ENCODE assay signal across 25 cellular contexts in genomic region chr4:19155568-19155967, GRCh38.
DNase-seq lines count a peak whose midpoint lies in the region; ATAC-seq, FAIRE-seq and TF ChIP-seq lines count a peak whose summit lies in the region.
"Had no signal": no experiment of that assay in that cellular context is flagged by ENCODE, and none has a peak within 500 bp of the region (broad histone marks: within the 10 kb centered on the region; RNA-seq: fewer than 3 reads in every experiment).

No MANE protein-coding gene starts in this region.

- H3K27me3 ChIP-seq in HepG2 (ENCODE audit: control insufficient read depth in 1 of 2, insufficient read depth in 2 of 2, low read length in 2 of 2) (no peaks in the 10 kb centered on the region), right lobe of liver (no peaks in the 10 kb centered on the region), mesendoderm (ENCODE audit: insufficient read depth, low read length, poor library complexity) (no peaks in the 10 kb centered on the region)
- H3K27me3 ChIP-seq: BLaER1 treated with 17β-estradiol and CSF1 and Interleukin-3, amounts not matched to agents 10 nM and 100 nM had no signal

- ATAC-seq in HepG2 (no peak), right lobe of liver (no peak)
- ATAC-seq: A549; CD8-positive, alpha-beta T cell; GM12878 had no signal

- H4K8ac ChIP-seq in mesendoderm (ENCODE audit: low read depth, low read length), result no peak overlapping the region

- H4K5ac ChIP-seq in mesendoderm (ENCODE audit: low read length), result no peak overlapping the region

- intact Hi-C loops in HepG2 (cut with micrococcal nuclease; ENCODE audit: unreplicated experiment) (no loop called here), right lobe of liver (cut with DNase I) (no loop called here), OCI-LY7 (cut with micrococcal nuclease; ENCODE audit: unreplicated experiment) (no loop called here)

- no peak overlapping the region for H2BK5ac ChIP-seq in mesendoderm (ENCODE audit: low read length)

- no peak overlapping the region for H3K27ac ChIP-seq in HepG2 (ENCODE audit: extremely low read length, insufficient read depth, low read length)
- H3K27ac ChIP-seq in right lobe of liver, result no peak overlapping the region
- H3K27ac ChIP-seq in OCI-LY7 (ENCODE audit: low read depth, low read length, poor library complexity, severe bottlenecking), result no peak overlapping the region
- no peak overlapping the region for H3K27ac ChIP-seq in mesendoderm (ENCODE audit: low read depth, low read length)
- H3K27ac ChIP-seq: 22Rv1; A549; BLaER1 treated with 17β-estradiol and CSF1 and Interleukin-3, amounts not matched to agents 10 nM and 100 nM; C4-2B had no signal

- POLR2A ChIA-PET in HepG2 (lab: Yijun Ruan, JAX), result no interaction called here
- POLR2A ChIA-PET in OCI-LY7 (lab: Charles Lee), result interaction anchor here (0.8 to 1.4 kb wide), 3 partner anchors 10 to 15 kb away, joined by 3 to 7 read pairs (median 5); no protein-coding TSS in a partner anchor
- POLR2A ChIA-PET in activated CD4-positive, alpha-beta memory T cell treated with anti-CD3 and anti-CD28 coated beads, Interleukin-2, amount 10 ng/mL, durations not matched to agents 7 days and 5 days (lab: Charles Lee), result no interaction called here

- no peaks in the 10 kb centered on the region for H4K20me1 ChIP-seq in HepG2 (ENCODE audit: insufficient read depth, low read length)
- H4K20me1 ChIP-seq in OCI-LY7 (ENCODE audit: insufficient read depth, low read length), result no peaks in the 10 kb centered on the region
- H4K20me1 ChIP-seq: BLaER1 treated with 17β-estradiol and CSF1 and Interleukin-3, amounts not matched to agents 10 nM and 100 nM had no signal

- BruUV-seq in HepG2 (replicated peaks; lab: Mats Ljungman, UMichigan) (no TSS peak), OCI-LY7 (replicated peaks; lab: Mats Ljungman, UMichigan) (no TSS peak)

- no peak overlapping the region for H3K23ac ChIP-seq in mesendoderm (ENCODE audit: low read length)

- in situ Hi-C loops in HepG2 (cut with HindIII; ENCODE audit: extremely low pct_ligation_motif_present, low pct_unique_long_range_greater_than_20kb), result no loop called here

- no peaks in the 10 kb centered on the region for H3K4me1 Mint-ChIP-seq in activated CD4-positive, alpha-beta memory T cell treated with anti-CD3 and anti-CD28 coated beads, Interleukin-2, amount 10 ng/mL, durations not matched to agents 7 days and 5 days
- H3K4me1 Mint-ChIP-seq: B cell had no signal

- no peak overlapping the region for H2BK120ac ChIP-seq in mesendoderm (ENCODE audit: low read depth, low read length)

- WGBS in HepG2 (ENCODE audit: low lambda C conversion rate), result 0% methylated on average over 1 of the region's 1 CpG
- 67% methylated on average over 1 of the region's 1 CpG for WGBS in right lobe of liver (ENCODE audit: insufficient coverage, low coverage, low lambda C conversion rate, missing lambda C conversion rate)
- WGBS in mesendoderm (ENCODE audit: extremely low coverage, insufficient coverage, low lambda C conversion rate), result no CpG with 5 or more reads among the region's 1 CpG

- H3K9me2 ChIP-seq in OCI-LY7 (ENCODE audit: insufficient read depth, low read length), result no peaks in the 10 kb centered on the region

- H3K9me3 Mint-ChIP-seq in activated CD4-positive, alpha-beta memory T cell treated with anti-CD3 and anti-CD28 coated beads, Interleukin-2, amount 10 ng/mL, durations not matched to agents 7 days and 5 days, result peaks cover 18% of the 10 kb centered on the region

- TF ChIP-seq POLR2A in HepG2 (IDR thresholded peaks at IDR 0.05; ENCODE audit: insufficient read depth in 1 of 2, low read depth in 2 of 2, low read length in 2 of 2) (no peak), right lobe of liver (IDR thresholded peaks at IDR 0.05) (no peak)

- TF ChIP-seq EP300 in HepG2 (IDR thresholded peaks at IDR 0.05; ENCODE audit: low read depth in 2 of 2, low read length in 2 of 2) (no peak), HepG2 (CRISPR knock-in tag; IDR thresholded peaks at IDR 0.05; ENCODE audit: borderline replicate concordance) (no peak)

- no peaks in the 10 kb centered on the region for H3K36me3 ChIP-seq in HepG2 (replicated peaks in 1 of 2; ENCODE audit: control insufficient read depth in 1 of 2, insufficient read depth in 2 of 2, low read length in 2 of 2)
- H3K36me3 ChIP-seq in right lobe of liver, result no peaks in the 10 kb centered on the region
- H3K36me3 ChIP-seq in OCI-LY7 (ENCODE audit: insufficient read depth, low read length), result no peaks in the 10 kb centered on the region; the same call in 1 of the 2 replicates
- H3K36me3 ChIP-seq in mesendoderm (ENCODE audit: control insufficient read depth, insufficient read depth, low read length), result no peaks in the 10 kb centered on the region
- H3K36me3 ChIP-seq: BLaER1 treated with 17β-estradiol and CSF1 and Interleukin-3, amounts not matched to agents 10 nM and 100 nM had no signal

- H3K4me1 ChIP-seq in HepG2 (ENCODE audit: insufficient read depth, low read length), result no peaks in the 10 kb centered on the region
- H3K4me1 ChIP-seq in right lobe of liver, result no peaks in the 10 kb centered on the region
- H3K4me1 ChIP-seq in OCI-LY7 (ENCODE audit: insufficient read depth, low read length, poor library complexity, severe bottlenecking), result no peaks in the 10 kb centered on the region
- no peaks in the 10 kb centered on the region for H3K4me1 ChIP-seq in mesendoderm (ENCODE audit: control insufficient read depth, low read depth, low read length)
- H3K4me1 ChIP-seq: A549; BLaER1 treated with 17β-estradiol and CSF1 and Interleukin-3, amounts not matched to agents 10 nM and 100 nM; Caco-2 had no signal

- no peaks in the 10 kb centered on the region for H3K27me3 Mint-ChIP-seq in activated CD4-positive, alpha-beta memory T cell treated with anti-CD3 and anti-CD28 coated beads, Interleukin-2, amount 10 ng/mL, durations not matched to agents 7 days and 5 days
- H3K27me3 Mint-ChIP-seq: B cell; CD4-positive, alpha-beta T cell had no signal

- H3K18ac ChIP-seq in mesendoderm (ENCODE audit: low read length), result no peak overlapping the region

- H3K27ac Mint-ChIP-seq in activated CD4-positive, alpha-beta memory T cell treated with anti-CD3 and anti-CD28 coated beads, Interleukin-2, amount 10 ng/mL, durations not matched to agents 7 days and 5 days, result no peak overlapping the region
- H3K27ac Mint-ChIP-seq: B cell; CD4-positive, alpha-beta T cell; CD8-positive, alpha-beta T cell had no signal

- H3K4me2 ChIP-seq in HepG2 (ENCODE audit: low read depth, low read length), result no peak overlapping the region
- H3K4me2 ChIP-seq in OCI-LY7 (ENCODE audit: low read length), result no peak overlapping the region
- no peak overlapping the region for H3K4me2 ChIP-seq in mesendoderm (ENCODE audit: low read length)
- H3K4me2 ChIP-seq: A549; BLaER1 treated with 17β-estradiol and CSF1 and Interleukin-3, amounts not matched to agents 10 nM and 100 nM had no signal

- H3K56ac ChIP-seq in mesendoderm (ENCODE audit: low read length), result no peak overlapping the region

- no peak for FAIRE-seq in HepG2 (lab: Jason Lieb, UNC)
- FAIRE-seq: A549, D721Med, GM12878, GM12892, GM18507 had no signal

- CTCF ChIA-PET in HepG2 (lab: Yijun Ruan, JAX; ENCODE audit: low intra/inter-chr PET ratio, low total read pairs) (no interaction called here), OCI-LY7 (lab: Charles Lee; ENCODE audit: unreplicated experiment) (no interaction called here)
- CTCF ChIA-PET in activated CD4-positive, alpha-beta memory T cell treated with anti-CD3 and anti-CD28 coated beads, Interleukin-2, amount 10 ng/mL, durations not matched to agents 7 days and 5 days (lab: Charles Lee), result no interaction called here

- H3K79me2 ChIP-seq in HepG2 (ENCODE audit: insufficient read depth, low read length) (no peaks in the 10 kb centered on the region), OCI-LY7 (ENCODE audit: insufficient read depth, low read depth, low read length) (no peaks in the 10 kb centered on the region), mesendoderm (ENCODE audit: control insufficient read depth, insufficient read depth, low read length) (no peaks in the 10 kb centered on the region)

- TF ChIP-seq RAD21 in HepG2 (CRISPR knock-in tag; IDR thresholded peaks at IDR 0.05), result no peak

- peaks cover 91% of the 10 kb centered on the region for H3K9me3 ChIP-seq in HepG2 (ENCODE audit: low read length)
- no peaks in the 10 kb centered on the region for H3K9me3 ChIP-seq in right lobe of liver
- peaks cover 37% of the 10 kb centered on the region; the same call in 1 of the 2 replicates for H3K9me3 ChIP-seq in OCI-LY7 (ENCODE audit: low read length)
- H3K9me3 ChIP-seq: A549 had no signal

- no peaks in the 10 kb centered on the region for H3K79me1 ChIP-seq in mesendoderm (ENCODE audit: low read length)

- H3K36me3 Mint-ChIP-seq in activated CD4-positive, alpha-beta memory T cell treated with anti-CD3 and anti-CD28 coated beads, Interleukin-2, amount 10 ng/mL, durations not matched to agents 7 days and 5 days (ENCODE audit: low read depth), result no peaks in the 10 kb centered on the region
- H3K36me3 Mint-ChIP-seq: CD8-positive, alpha-beta T cell had no signal

- H3K4ac ChIP-seq in mesendoderm (ENCODE audit: low read depth, low read length), result no peak overlapping the region

- TF ChIP-seq CTCF in HepG2 (CRISPR knock-in tag; IDR thresholded peaks at IDR 0.05), result no peak
- no peak for TF ChIP-seq CTCF in right lobe of liver (IDR thresholded peaks at IDR 0.05)
- no peak for TF ChIP-seq CTCF in OCI-LY7 (conservative IDR thresholded peaks at IDR 0.05; ENCODE audit: low read length)

- no peak overlapping the region for H3K4me3 Mint-ChIP-seq in activated CD4-positive, alpha-beta memory T cell treated with anti-CD3 and anti-CD28 coated beads, Interleukin-2, amount 10 ng/mL, durations not matched to agents 7 days and 5 days
- H3K4me3 Mint-ChIP-seq: B cell; CD4-positive, alpha-beta T cell; CD8-positive, alpha-beta T cell had no signal

- no peak overlapping the region for H3K4me3 ChIP-seq in HepG2 (replicated peaks in 1 of 3; ENCODE audit: insufficient read depth in 1 of 3, low read depth in 2 of 3, low read length in 3 of 3)
- no peak overlapping the region for H3K4me3 ChIP-seq in right lobe of liver
- no peak overlapping the region for H3K4me3 ChIP-seq in OCI-LY7 (ENCODE audit: low read depth, low read length, poor library complexity, severe bottlenecking)
- H3K4me3 ChIP-seq in mesendoderm (ENCODE audit: low read length), result no peak overlapping the region
- H3K4me3 ChIP-seq: A549; BLaER1 treated with 17β-estradiol and CSF1 and Interleukin-3, amounts not matched to agents 10 nM and 100 nM; GM12878 had no signal

- H2AFZ ChIP-seq in HepG2 (ENCODE audit: low read length) (no peak overlapping the region), OCI-LY7 (ENCODE audit: low read length) (no peak overlapping the region)

- no peak overlapping the region for H2AK5ac ChIP-seq in mesendoderm (ENCODE audit: low read length)

- H3K9ac ChIP-seq in HepG2 (ENCODE audit: insufficient read depth, low read depth, low read length) (no peak overlapping the region), mesendoderm (ENCODE audit: low read length) (no peak overlapping the region)
- H3K9ac ChIP-seq: BLaER1 treated with 17β-estradiol and CSF1 and Interleukin-3, amounts not matched to agents 10 nM and 100 nM had no signal

- DNase-seq in HepG2 (ENCODE audit: low spot score) (no peak), right lobe of liver (no peak), OCI-LY7 (ENCODE audit: low spot score) (peak; percentile 42), amniotic epithelial cell (ENCODE audit: low read depth) (peak; percentile 18), mesendoderm (peak; percentile 16), NCI-H187 (lab: John Stamatoyannopoulos, UW) (no peak), DMS53 treated with DMSO at 0.1 percent for 48 hours (lab: John Stamatoyannopoulos, UW; ENCODE audit: unreplicated experiment) (no peak)
- DNase-seq in activated CD4-positive, alpha-beta memory T cell treated with anti-CD3 and anti-CD28 coated beads, Interleukin-2, amount 10 ng/mL, durations not matched to agents 7 days and 5 days, result no peak
- DNase-seq: AML-193; Caco-2; Calu3; CD4-positive, alpha-beta T cell; CD8-positive, alpha-beta T cell; DMS79; DND-41; GDM1 had no signal

- H2BK15ac ChIP-seq in mesendoderm (replicated peaks; ENCODE audit: low read depth), result no peak overlapping the region

Comparison
In these comparisons a context has a peak if more than half of its experiments do, and no peak if none do; other contexts are left out.
1. DNase-seq: peak in OCI-LY7 (single experiment), amniotic epithelial cell (single experiment) and mesendoderm (single experiment); none in HepG2 (single experiment), right lobe of liver (0 of 3), NCI-H187 (0 of 2), DMS53 treated with DMSO at 0.1 percent for 48 hours (single experiment) and activated CD4-positive, alpha-beta memory T cell treated with anti-CD3 and anti-CD28 coated beads, Interleukin-2, amount 10 ng/mL, durations not matched to agents 7 days and 5 days (single experiment).